7 cellular contexts compared by ENCODE assay signal in genomic region chr14:20169852-20170251, GRCh38. TPM values are rescaled to one million over a fixed set of nuclear protein-coding genes. Genes with fewer than 3 reads are reported as not detected.
DNase-seq lines count a peak whose midpoint lies in the region; TF ChIP-seq lines count a peak whose summit lies in the region.
"Not testable (repeated sequence)": the region's sequence is repeated elsewhere in the genome, so short reads cannot be mapped to it uniquely, and the experiment has no call there.

No MANE protein-coding gene starts in this region.

- H3K9ac ChIP-seq in adipocyte (ENCODE audit: low read length) = not testable (repeated sequence)

- H3K36me3 ChIP-seq in adipocyte (ENCODE audit: control insufficient read depth, insufficient read depth, low read length, severe bottlenecking) = not testable (repeated sequence)

- not testable (repeated sequence) for H3K4me3 ChIP-seq in adipocyte (ENCODE audit: low read length); epithelial cell of proximal tubule (ENCODE audit: low read depth, low read length)

- TF ChIP-seq CTCF in RWPE1 (conservative IDR thresholded peaks at IDR 0.05; ENCODE audit: low read depth); epithelial cell of proximal tubule (conservative IDR thresholded peaks at IDR 0.05; ENCODE audit: low read depth, low read length): not testable (repeated sequence)

- not testable (repeated sequence) for H3K4me1 ChIP-seq in adipocyte (ENCODE audit: control insufficient read depth, insufficient read depth, low read length)

- POLR2A ChIA-PET in RWPE1 (lab: Yijun Ruan, JAX; ENCODE audit: low non-redundant PET) = not testable (repeated sequence)

- DNase-seq in EL = peak; percentile 57
- DNase-seq in HS-5 (ENCODE audit: low read depth) = peak; percentile 62
- peak; percentile 83 for DNase-seq in NCI-H226
- peak; percentile 13 for DNase-seq in RWPE1 (ENCODE audit: low spot score)
- DNase-seq in adipocyte (ENCODE audit: low read depth) = peak; percentile 10
- DNase-seq in epithelial cell of proximal tubule (ENCODE audit: low read depth) = peak; percentile 2
- DNase-seq in kidney glomerular epithelial cell (lab: John Stamatoyannopoulos, UW) = peak; percentile 65

- H3K9me3 ChIP-seq in adipocyte (ENCODE audit: control insufficient read depth, low read length) = not testable (repeated sequence)

- H3K27me3 ChIP-seq in adipocyte (replicated peaks; ENCODE audit: control insufficient read depth, insufficient read depth, low read length) = not testable (repeated sequence)

- CTCF ChIA-PET in RWPE1 (lab: Yijun Ruan, JAX) = not testable (repeated sequence)

- not testable (repeated sequence) for H3K27ac ChIP-seq in RWPE1

RNA-seq across cellular contexts. Expression of gene OR11G2, which starts 20.8 kb away (rescaled TPM):
- total RNA-seq in epithelial cell of proximal tubule = not detected in 2 replicates

RNA-seq across cellular contexts. Expression of gene OR4N5, which starts 31.2 kb away (rescaled TPM):
- not detected in 2 replicates for total RNA-seq in epithelial cell of proximal tubule

RNA-seq across cellular contexts. Expression of gene OR11H6, which starts 53.7 kb away (rescaled TPM):
- not detected in 2 replicates for total RNA-seq in epithelial cell of proximal tubule

RNA-seq across cellular contexts. Expression of gene OR11H7, which starts 58.9 kb away (rescaled TPM):
- not detected in 2 replicates for total RNA-seq in epithelial cell of proximal tubule

RNA-seq across cellular contexts. Expression of gene OR4K17, which starts 59.3 kb away (rescaled TPM):
- not detected in 2 replicates for total RNA-seq in epithelial cell of proximal tubule

Comparison
In these comparisons a context has a peak if more than half of its experiments do, and no peak if none do; other contexts are left out.
1. DNase-seq: peak in every context shown above with its lines; median percentile 83 in NCI-H226; 65 in kidney glomerular epithelial cell; 62 in HS-5; 57 in EL; 13 in RWPE1; 10 in adipocyte; 2 in epithelial cell of proximal tubule.